8 cellular contexts compared by ENCODE assay signal in the genomic region with DNA sequence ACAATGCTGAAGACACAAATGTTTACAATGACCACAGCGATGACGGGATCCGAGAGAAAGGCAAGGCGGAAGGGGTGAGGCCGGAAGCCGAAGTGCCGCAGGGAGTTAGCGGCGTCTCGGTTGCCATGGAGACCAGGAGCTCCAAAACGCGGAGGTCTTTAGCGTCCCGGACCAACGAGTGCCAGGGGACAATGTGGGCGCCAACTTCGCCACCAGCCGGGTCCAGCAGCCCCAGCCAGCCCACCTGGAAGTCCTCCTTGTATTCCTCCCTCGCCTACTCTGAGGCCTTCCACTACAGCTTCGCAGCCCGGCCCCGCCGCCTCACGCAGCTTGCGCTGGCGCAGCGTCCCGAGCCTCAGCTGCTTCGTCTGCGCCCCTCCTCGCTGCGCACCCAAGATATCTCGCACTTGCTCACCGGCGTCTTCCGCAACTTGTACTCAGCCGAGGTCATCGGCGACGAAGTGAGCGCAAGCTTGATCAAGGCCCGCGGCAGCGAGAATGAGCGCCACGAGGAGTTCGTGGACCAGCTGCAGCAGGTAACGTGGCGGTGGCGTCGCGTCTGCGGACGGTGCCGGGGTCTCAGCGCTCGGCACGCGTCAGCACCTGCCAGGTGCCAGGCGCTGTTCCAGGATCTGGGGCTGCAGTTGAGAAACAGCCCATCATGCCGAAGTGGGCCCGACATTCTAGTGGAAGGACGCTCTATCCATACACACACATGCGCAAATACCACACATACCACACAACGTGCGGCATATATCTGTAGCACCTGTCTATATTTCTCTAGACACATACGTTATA. TPM values are rescaled to one million over a fixed set of nuclear protein-coding genes. Genes with fewer than 3 reads are reported as not detected.
DNase-seq lines count a peak whose midpoint lies in the region; ATAC-seq and TF ChIP-seq lines count a peak whose summit lies in the region.

A gene with protein sequence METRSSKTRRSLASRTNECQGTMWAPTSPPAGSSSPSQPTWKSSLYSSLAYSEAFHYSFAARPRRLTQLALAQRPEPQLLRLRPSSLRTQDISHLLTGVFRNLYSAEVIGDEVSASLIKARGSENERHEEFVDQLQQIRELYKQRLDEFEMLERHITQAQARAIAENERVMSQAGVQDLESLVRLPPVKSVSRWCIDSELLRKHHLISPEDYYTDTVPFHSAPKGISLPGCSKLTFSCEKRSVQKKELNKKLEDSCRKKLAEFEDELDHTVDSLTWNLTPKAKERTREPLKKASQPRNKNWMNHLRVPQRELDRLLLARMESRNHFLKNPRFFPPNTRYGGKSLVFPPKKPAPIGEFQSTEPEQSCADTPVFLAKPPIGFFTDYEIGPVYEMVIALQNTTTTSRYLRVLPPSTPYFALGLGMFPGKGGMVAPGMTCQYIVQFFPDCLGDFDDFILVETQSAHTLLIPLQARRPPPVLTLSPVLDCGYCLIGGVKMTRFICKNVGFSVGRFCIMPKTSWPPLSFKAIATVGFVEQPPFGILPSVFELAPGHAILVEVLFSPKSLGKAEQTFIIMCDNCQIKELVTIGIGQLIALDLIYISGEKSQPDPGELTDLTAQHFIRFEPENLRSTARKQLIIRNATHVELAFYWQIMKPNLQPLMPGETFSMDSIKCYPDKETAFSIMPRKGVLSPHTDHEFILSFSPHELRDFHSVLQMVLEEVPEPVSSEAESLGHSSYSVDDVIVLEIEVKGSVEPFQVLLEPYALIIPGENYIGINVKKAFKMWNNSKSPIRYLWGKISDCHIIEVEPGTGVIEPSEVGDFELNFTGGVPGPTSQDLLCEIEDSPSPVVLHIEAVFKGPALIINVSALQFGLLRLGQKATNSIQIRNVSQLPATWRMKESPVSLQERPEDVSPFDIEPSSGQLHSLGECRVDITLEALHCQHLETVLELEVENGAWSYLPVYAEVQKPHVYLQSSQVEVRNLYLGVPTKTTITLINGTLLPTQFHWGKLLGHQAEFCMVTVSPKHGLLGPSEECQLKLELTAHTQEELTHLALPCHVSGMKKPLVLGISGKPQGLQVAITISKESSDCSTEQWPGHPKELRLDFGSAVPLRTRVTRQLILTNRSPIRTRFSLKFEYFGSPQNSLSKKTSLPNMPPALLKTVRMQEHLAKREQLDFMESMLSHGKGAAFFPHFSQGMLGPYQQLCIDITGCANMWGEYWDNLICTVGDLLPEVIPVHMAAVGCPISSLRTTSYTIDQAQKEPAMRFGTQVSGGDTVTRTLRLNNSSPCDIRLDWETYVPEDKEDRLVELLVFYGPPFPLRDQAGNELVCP (N-terminal part only) (plus strand): TSS at position 108 of the 798 bp plus-strand sequence. CDS start 18 bp downstream, at position 126.

- H3K4me1 ChIP-seq in cardiac muscle cell (ENCODE audit: low read depth) (no peaks in the 10 kb centered on the region), aorta (ENCODE audit: control insufficient read depth in 1 of 2, insufficient read depth in 2 of 2, low read length in 2 of 2) (no peaks in the 10 kb centered on the region)

- peaks cover 46% of the 10 kb centered on the region for H3K27me3 ChIP-seq in cardiac muscle cell
- no peaks in the 10 kb centered on the region for H3K27me3 ChIP-seq in aorta (ENCODE audit: control insufficient read depth in 1 of 2, insufficient read depth in 2 of 2, low read length in 1 of 2)

- peak within 1 kb of the TSS; percentile 95 for H3K27ac Mint-ChIP-seq in activated T-helper 2 cell treated with anti-CD3 and anti-CD28 coated beads, Interferon-gamma antibody, Interleukin-2, Interleukin-4, amounts not matched to agents 10 μg/mL and 5 μg/mL and 100 μg/mL, durations not matched to agents 14 hours and 24 hours and 36 hours

- H3K4me3 Mint-ChIP-seq in activated T-helper 2 cell treated with anti-CD3 and anti-CD28 coated beads, Interferon-gamma antibody, Interleukin-2, Interleukin-4, amounts not matched to agents 10 μg/mL and 5 μg/mL and 100 μg/mL, durations not matched to agents 14 hours and 24 hours and 36 hours (ENCODE audit: low read depth), result peak within 1 kb of the TSS; percentile 66

- H3K36me3 Mint-ChIP-seq in activated T-helper 2 cell treated with anti-CD3 and anti-CD28 coated beads, Interferon-gamma antibody, Interleukin-2, Interleukin-4, amounts not matched to agents 10 μg/mL and 5 μg/mL and 100 μg/mL, durations not matched to agents 14 hours and 24 hours and 36 hours (ENCODE audit: low read depth), result peaks cover 8% of the 10 kb centered on the region

- no peak within 1 kb of the TSS for H3K27ac ChIP-seq in cardiac muscle cell
- no peak within 1 kb of the TSS for H3K27ac ChIP-seq in aorta (ENCODE audit: low read depth in 1 of 2, low read length in 2 of 2)

- WGBS in aorta, 2 donors, result 4 to 5% methylated on average over 66 to 67 of the region's 67 CpGs

- no peak for TF ChIP-seq CTCF in GM12865 (IDR thresholded peaks at IDR 0.05; ENCODE audit: insufficient read depth, low read depth, low read length, missing control alignments)
- TF ChIP-seq CTCF in HFF-Myc (IDR thresholded peaks at IDR 0.05; ENCODE audit: low read depth, low read length, missing control alignments), result no peak
- TF ChIP-seq CTCF in cardiac muscle cell (IDR thresholded peaks at IDR 0.05; ENCODE audit: low read depth, low read length), result no peak

- no peaks in the 10 kb centered on the region for H3K9me3 ChIP-seq in cardiac muscle cell (ENCODE audit: low read depth)
- H3K9me3 ChIP-seq in aorta (ENCODE audit: control insufficient read depth, low read length), result no peaks in the 10 kb centered on the region

- DNase-seq in GM12865 (ENCODE audit: low read depth) (peak; percentile 87), HFF-Myc (ENCODE audit: extremely low read depth, low read depth) (peak; percentile 36), NCI-H748 treated with DMSO at 0.1 percent for 48 hours (lab: John Stamatoyannopoulos, UW) (peak; percentile 7), cardiac muscle cell (ENCODE audit: low read depth in 1 of 2, low spot score in 1 of 2) (peak; percentile 51 to 74), renal cortical epithelial cell (ENCODE audit: low read depth) (peak; percentile 22), aorta (peak; percentile 88 to 89), NCI-H1092 treated with DMSO at 0.1 percent for 48 hours (lab: John Stamatoyannopoulos, UW) (no peak)
- DNase-seq in activated T-helper 2 cell treated with anti-CD3 and anti-CD28 coated beads, Interferon-gamma antibody, Interleukin-2, Interleukin-4, amounts not matched to agents 10 μg/mL and 5 μg/mL and 100 μg/mL, durations not matched to agents 14 hours and 24 hours and 36 hours (ENCODE audit: low spot score), result peak; percentile 86

- H3K9me3 Mint-ChIP-seq in activated T-helper 2 cell treated with anti-CD3 and anti-CD28 coated beads, Interferon-gamma antibody, Interleukin-2, Interleukin-4, amounts not matched to agents 10 μg/mL and 5 μg/mL and 100 μg/mL, durations not matched to agents 14 hours and 24 hours and 36 hours, result peaks cover 12% of the 10 kb centered on the region

- no peaks in the 10 kb centered on the region for H3K36me3 ChIP-seq in cardiac muscle cell
- H3K36me3 ChIP-seq in aorta (ENCODE audit: control insufficient read depth in 1 of 2, insufficient read depth in 2 of 2, low read length in 1 of 2), result no peaks in the 10 kb centered on the region

- intact Hi-C loops in activated T-helper 2 cell treated with anti-CD3 and anti-CD28 coated beads, Interferon-gamma antibody, Interleukin-2, Interleukin-4, amounts not matched to agents 10 μg/mL and 5 μg/mL and 100 μg/mL, durations not matched to agents 14 hours and 24 hours and 36 hours (cut with micrococcal nuclease), result loop anchor here (1.0 to 10.0 kb wide), 2 partner anchors 8 to 134 kb away; no protein-coding TSS in a partner anchor
- intact Hi-C loops in aorta (cut with DNase I), result loop anchor here (5.0 to 10.0 kb wide), 2 partner anchors 83 to 126 kb away; a partner anchor contains a TSS

- H3K4me1 Mint-ChIP-seq in activated T-helper 2 cell treated with anti-CD3 and anti-CD28 coated beads, Interferon-gamma antibody, Interleukin-2, Interleukin-4, amounts not matched to agents 10 μg/mL and 5 μg/mL and 100 μg/mL, durations not matched to agents 14 hours and 24 hours and 36 hours (ENCODE audit: low read depth), result peaks cover 32% of the 10 kb centered on the region

- peak within 1 kb of the TSS; percentile 60 for H3K4me3 ChIP-seq in GM12865 (ENCODE audit: low read depth, low read length)
- H3K4me3 ChIP-seq in HFF-Myc (replicated peaks; ENCODE audit: low read depth, low read length), result peak within 1 kb of the TSS; percentile 31
- peak within 1 kb of the TSS; percentile 29 for H3K4me3 ChIP-seq in cardiac muscle cell
- H3K4me3 ChIP-seq in aorta (ENCODE audit: low read length in 2 of 2), result peak within 1 kb of the TSS; percentile 8 to 19

- peak; percentile 85 for ATAC-seq in aorta (ENCODE audit: low FRiP score)

- peaks cover 7% of the 10 kb centered on the region for H3K27me3 Mint-ChIP-seq in activated T-helper 2 cell treated with anti-CD3 and anti-CD28 coated beads, Interferon-gamma antibody, Interleukin-2, Interleukin-4, amounts not matched to agents 10 μg/mL and 5 μg/mL and 100 μg/mL, durations not matched to agents 14 hours and 24 hours and 36 hours (ENCODE audit: low read depth)

RNA-seq across cellular contexts. Expression of the gene that starts here (rescaled TPM):
- total RNA-seq in activated T-helper 2 cell treated with anti-CD3 and anti-CD28 coated beads, Interferon-gamma antibody, Interleukin-2, Interleukin-4, amounts not matched to agents 10 μg/mL and 5 μg/mL and 100 μg/mL, durations not matched to agents 14 hours and 24 hours and 36 hours, result 0.02 and 0.16 TPM in 2 replicates
- total RNA-seq in cardiac muscle cell, result 0.11 and 0.15 TPM in 2 replicates
- 0.57 TPM in 1 of 2 replicates, not detected in the other for polyA plus RNA-seq in cardiac muscle cell
- 0.20 TPM in 1 of 2 replicates, not detected in the other for total RNA-seq in renal cortical epithelial cell
- total RNA-seq in aorta, result under 1 TPM; 0.26 to 0.69 TPM
- polyA plus RNA-seq in aorta, result under 1 TPM; 0.25 to 0.59 TPM

Comparison
In these comparisons a context has a peak if more than half of its experiments do, and no peak if none do; other contexts are left out.
1. Peak in DNase-seq in activated T-helper 2 cell treated with anti-CD3 and anti-CD28 coated beads, Interferon-gamma antibody, Interleukin-2, Interleukin-4, amounts not matched to agents 10 μg/mL and 5 μg/mL and 100 μg/mL, durations not matched to agents 14 hours and 24 hours and 36 hours; RNA of the gene not detected or under 1 TPM.
2. Peak in DNase-seq and H3K4me3 ChIP-seq in cardiac muscle cell; RNA of the gene not detected or under 1 TPM.
3. Peak in DNase-seq in renal cortical epithelial cell; RNA of the gene not detected or under 1 TPM.
4. Peak in DNase-seq, ATAC-seq and H3K4me3 ChIP-seq in aorta; RNA of the gene not detected or under 1 TPM.